22 cellular contexts compared by ENCODE assay signal in genomic region chr14:95025218-95025617, GRCh38.
"Had no signal": no experiment of that assay in that cellular context is flagged by ENCODE, and none has a peak within 500 bp of the region (broad histone marks: within the 10 kb centered on the region; RNA-seq: fewer than 3 reads in every experiment).

No MANE protein-coding gene starts in this region.

- H3K4me3 ChIP-seq: lower lobe of right lung, skin epidermis, suprapubic skin, transverse colon, vagina had no signal

- H3K27ac ChIP-seq: foreskin keratinocyte, lower lobe of right lung, skin epidermis, suprapubic skin, transverse colon, vagina had no signal

- H3K27ac Mint-ChIP-seq: activated CD8-positive, alpha-beta memory T cell treated with anti-CD3 and anti-CD28 coated beads, Interleukin-2, amount 10 ng/mL, durations not matched to agents 7 days and 5 days; activated naive CD8-positive, alpha-beta T cell treated with anti-CD3 and anti-CD28 coated beads for 36 hours; activated T-helper 17 cell treated with anti-CD3 and anti-CD28 coated beads, Interleukin-2, amount 50 U/mL, for 72 hours; nephron progenitor cell; stimulated activated naive CD8-positive, alpha-beta T cell treated with anti-CD3 and anti-CD28 coated beads, Interleukin-15, Interleukin-2, amounts not matched to agents 100 ng/mL and 50 ng/mL, for 24 hours; T-helper 1 cell treated with Interleukin-12 subunit alpha and Interleukin-12 subunit beta and Interleukin-4 antibody, amounts not matched to agents 30 μg/mL and 1 μg/mL, for 36 hours had no signal

- H3K36me3 Mint-ChIP-seq: activated CD8-positive, alpha-beta memory T cell treated with anti-CD3 and anti-CD28 coated beads, Interleukin-2, amount 10 ng/mL, durations not matched to agents 7 days and 5 days; activated naive CD8-positive, alpha-beta T cell treated with anti-CD3 and anti-CD28 coated beads for 36 hours had no signal

- H3K36me3 ChIP-seq: lower lobe of right lung, suprapubic skin, transverse colon, vagina had no signal

- FAIRE-seq: islet of Langerhans had no signal

- H3K27me3 ChIP-seq: foreskin keratinocyte, suprapubic skin, transverse colon, vagina had no signal

- H3K4me3 Mint-ChIP-seq: activated CD8-positive, alpha-beta memory T cell treated with anti-CD3 and anti-CD28 coated beads, Interleukin-2, amount 10 ng/mL, durations not matched to agents 7 days and 5 days; activated naive CD8-positive, alpha-beta T cell treated with anti-CD3 and anti-CD28 coated beads for 36 hours; activated T-helper 17 cell treated with anti-CD3 and anti-CD28 coated beads, Interleukin-2, amount 50 U/mL, for 72 hours; nephron progenitor cell; stimulated activated naive CD8-positive, alpha-beta T cell treated with anti-CD3 and anti-CD28 coated beads, Interleukin-15, Interleukin-2, amounts not matched to agents 100 ng/mL and 50 ng/mL, for 24 hours; T-helper 1 cell treated with Interleukin-12 subunit alpha and Interleukin-12 subunit beta and Interleukin-4 antibody, amounts not matched to agents 30 μg/mL and 1 μg/mL, for 36 hours had no signal

- H3K4me1 Mint-ChIP-seq: activated T-helper 17 cell treated with anti-CD3 and anti-CD28 coated beads, Interleukin-2, amount 50 U/mL, for 72 hours had no signal

- H3K9me3 Mint-ChIP-seq: activated naive CD8-positive, alpha-beta T cell treated with anti-CD3 and anti-CD28 coated beads for 36 hours; activated T-helper 17 cell treated with anti-CD3 and anti-CD28 coated beads, Interleukin-2, amount 50 U/mL, for 72 hours; T-helper 1 cell treated with Interleukin-12 subunit alpha and Interleukin-12 subunit beta and Interleukin-4 antibody, amounts not matched to agents 30 μg/mL and 1 μg/mL, for 36 hours had no signal

- H3K4me1 ChIP-seq: foreskin keratinocyte, lower lobe of right lung, suprapubic skin, transverse colon, vagina had no signal

- ATAC-seq: activated CD8-positive, alpha-beta memory T cell treated with anti-CD3 and anti-CD28 coated beads, Interleukin-2, amount 10 ng/mL, durations not matched to agents 7 days and 5 days; activated T-helper 17 cell treated with anti-CD3 and anti-CD28 coated beads, Interleukin-2, amount 50 U/mL, for 72 hours; foreskin keratinocyte; left colon; lower lobe of right lung had no signal

- DNase-seq: activated CD4-positive, alpha-beta T cell treated with anti-CD3 and anti-CD28 coated beads, Interleukin-2, amount 50 U/mL, for 4 hours; activated CD4-positive, CD25-positive, alpha-beta regulatory T cell treated with anti-CD3 and anti-CD28 coated beads, Interleukin-2, amount 50 U/mL, for 72 hours; activated CD8-positive, alpha-beta memory T cell treated with anti-CD3 and anti-CD28 coated beads, Interleukin-2, amount 10 ng/mL, durations not matched to agents 7 days and 5 days; activated naive CD4-positive, alpha-beta T cell; activated naive CD8-positive, alpha-beta T cell treated with anti-CD3 and anti-CD28 coated beads for 36 hours; activated T-cell treated with anti-CD3 and anti-CD28 coated beads, Interleukin-2, amount 50 U/mL, for 1 hour; amniotic stem cell; caudate nucleus; foreskin keratinocyte; hippocampal formation; left colon; lower lobe of right lung; midbrain; nephron progenitor cell; transverse colon had no signal

- H3K9me3 ChIP-seq: suprapubic skin, transverse colon, vagina had no signal
